Comparison of ENCODE assay signal across 8 cellular contexts in genomic region chr12:111368684-111369495, GRCh38. TPM values are rescaled to one million over a fixed set of nuclear protein-coding genes. Genes with fewer than 3 reads are reported as not detected.
DNase-seq lines count a peak whose midpoint lies in the region; ATAC-seq, FAIRE-seq and TF ChIP-seq lines count a peak whose summit lies in the region.

Gene PHETA1 (minus strand): TSS chr12:111369095. CDS start chr12:111363427, 5,668 bp downstream.

- H3K9me3 ChIP-seq in aorta (ENCODE audit: control insufficient read depth, low read length): no peaks in the 10 kb centered on the region

- peak; percentile 83 for FAIRE-seq in GM12892 (lab: Jason Lieb, UNC)

- WGBS in aorta, 2 donors: 0 to 1% methylated on average over 54 to 77 of the region's 77 CpGs

- intact Hi-C loops in aorta (cut with DNase I): no loop called here

- H3K4me3 ChIP-seq in astrocyte of the spinal cord (ENCODE audit: low read depth, low read length) (peak within 1 kb of the TSS; percentile 82), aorta (ENCODE audit: low read length in 2 of 2) (peak within 1 kb of the TSS; percentile 72 to 73)

- no peaks in the 10 kb centered on the region for H3K4me1 ChIP-seq in aorta (ENCODE audit: control insufficient read depth in 1 of 2, insufficient read depth in 2 of 2, low read length in 2 of 2)

- no peak; the same call in 1 of the 2 replicates for TF ChIP-seq POLR2A in GM12892 (IDR thresholded peaks at IDR 0.05; ENCODE audit: low read depth, low read length)

- no peaks in the 10 kb centered on the region for H3K27me3 ChIP-seq in aorta (ENCODE audit: control insufficient read depth in 1 of 2, insufficient read depth in 2 of 2, low read length in 1 of 2)

- peak; percentile 98 for ATAC-seq in HG02852 (IDR thresholded peaks at IDR 0.05; ENCODE audit: unreplicated experiment)
- peak; percentile 97 for ATAC-seq in aorta (ENCODE audit: low FRiP score)

- DNase-seq in GM12892 (ENCODE audit: insufficient read length) (peak; percentile 92), NCI-H146 (lab: John Stamatoyannopoulos, UW) (peak; percentile 88), T1000 (lab: John Stamatoyannopoulos, UW) (peak; percentile 71), astrocyte of the spinal cord (ENCODE audit: low read depth, low spot score) (peak; percentile 89), hippocampal formation (lab: John Stamatoyannopoulos, UW) (peak; percentile 83 to 92), renal cortical epithelial cell (ENCODE audit: low read depth) (peak; percentile 63), aorta (peak; percentile 97 to 99)

- no peaks in the 10 kb centered on the region for H3K36me3 ChIP-seq in aorta (ENCODE audit: control insufficient read depth in 1 of 2, insufficient read depth in 2 of 2, low read length in 1 of 2)

- peak within 1 kb of the TSS in 1 of 2 donors; percentile 5 for H3K27ac ChIP-seq in aorta (ENCODE audit: low read depth in 1 of 2, low read length in 2 of 2)

- TF ChIP-seq CTCF in astrocyte of the spinal cord (IDR thresholded peaks at IDR 0.05; ENCODE audit: low read depth, low read length): no peak

- in situ Hi-C loops in astrocyte of the spinal cord (cut with HindIII; ENCODE audit: low sequenced_read_pairs): no loop called here

RNA-seq across cellular contexts. Expression of gene PHETA1, which starts in this region (rescaled TPM):
- 1.3 TPM for polyA plus RNA-seq in GM12892 (2012; ENCODE audit: missing spikeins)
- total RNA-seq in renal cortical epithelial cell: 13.5 and 15.1 TPM in 2 replicates
- total RNA-seq in aorta: 10 to 100 TPM in 1 of 2 donors, 1 to 10 TPM in 1; 9.3 to 13.5 TPM
- 10 to 100 TPM in 1 of 2 donors, 1 to 10 TPM in 1; 6.9 to 12.9 TPM for polyA plus RNA-seq in aorta
